In genomic region chr20:47276856-47277541, GRCh38 we compare ENCODE assay signal across 9 cellular contexts.
DNase-seq lines count a peak whose midpoint lies in the region; ATAC-seq, FAIRE-seq and TF ChIP-seq lines count a peak whose summit lies in the region.
"Had no signal": no experiment of that assay in that cellular context is flagged by ENCODE, and none has a peak within 500 bp of the region (broad histone marks: within the 10 kb centered on the region; RNA-seq: fewer than 3 reads in every experiment).

No MANE protein-coding gene starts in this region.

- no peaks in the 10 kb centered on the region for H3K9me3 Mint-ChIP-seq in activated T-helper 1 cell treated with anti-CD3 and anti-CD28 coated beads, Interleukin-12 subunit alpha, Interleukin-12 subunit beta, Interleukin-2, Interleukin-4 antibody, amounts not matched to agents 30 ng/mL and 10 ng/mL and 1 ng/mL, durations not matched to agents 14 hours and 24 hours and 36 hours
- peaks cover 6% of the 10 kb centered on the region for H3K9me3 Mint-ChIP-seq in glutamatergic neuron (ENCODE audit: unreplicated experiment)

- H3K4me1 Mint-ChIP-seq in activated T-helper 1 cell treated with anti-CD3 and anti-CD28 coated beads, Interleukin-12 subunit alpha, Interleukin-12 subunit beta, Interleukin-2, Interleukin-4 antibody, amounts not matched to agents 30 ng/mL and 10 ng/mL and 1 ng/mL, durations not matched to agents 14 hours and 24 hours and 36 hours (ENCODE audit: low read depth), result peaks cover 62% of the 10 kb centered on the region
- H3K4me1 Mint-ChIP-seq in glutamatergic neuron (ENCODE audit: low read depth, unreplicated experiment), result peaks cover 6% of the 10 kb centered on the region

- no peaks in the 10 kb centered on the region for H3K27me3 Mint-ChIP-seq in activated T-helper 1 cell treated with anti-CD3 and anti-CD28 coated beads, Interleukin-12 subunit alpha, Interleukin-12 subunit beta, Interleukin-2, Interleukin-4 antibody, amounts not matched to agents 30 ng/mL and 10 ng/mL and 1 ng/mL, durations not matched to agents 14 hours and 24 hours and 36 hours (ENCODE audit: insufficient read depth)
- H3K27me3 Mint-ChIP-seq in glutamatergic neuron (ENCODE audit: unreplicated experiment), result peaks cover 7% of the 10 kb centered on the region

- DNase-seq in EH (ENCODE audit: low read depth), result peak; percentile 84
- no peak for DNase-seq in activated T-helper 1 cell treated with anti-CD3 and anti-CD28 coated beads, Interleukin-12 subunit alpha, Interleukin-12 subunit beta, Interleukin-2, Interleukin-4 antibody, amounts not matched to agents 30 ng/mL and 10 ng/mL and 1 ng/mL, durations not matched to agents 14 hours and 24 hours and 36 hours (ENCODE audit: low spot score)
- no peak for DNase-seq in glutamatergic neuron
- DNase-seq in renal cortical epithelial cell (ENCODE audit: low read depth), result peak; percentile 95
- DNase-seq in frontal cortex (ENCODE audit: low spot score in 2 of 2), result no peak
- DNase-seq: activated T-cell treated with anti-CD3 and anti-CD28 coated beads, Interleukin-2, amount 50 U/mL, for 1 hour had no signal

- no peak overlapping the region for H3K4me3 Mint-ChIP-seq in activated T-helper 1 cell treated with anti-CD3 and anti-CD28 coated beads, Interleukin-12 subunit alpha, Interleukin-12 subunit beta, Interleukin-2, Interleukin-4 antibody, amounts not matched to agents 30 ng/mL and 10 ng/mL and 1 ng/mL, durations not matched to agents 14 hours and 24 hours and 36 hours
- H3K4me3 Mint-ChIP-seq in glutamatergic neuron (ENCODE audit: unreplicated experiment), result no peak overlapping the region

- peak overlapping the region; percentile 37 for H3K27ac Mint-ChIP-seq in activated T-helper 1 cell treated with anti-CD3 and anti-CD28 coated beads, Interleukin-12 subunit alpha, Interleukin-12 subunit beta, Interleukin-2, Interleukin-4 antibody, amounts not matched to agents 30 ng/mL and 10 ng/mL and 1 ng/mL, durations not matched to agents 14 hours and 24 hours and 36 hours
- peak overlapping the region; percentile 31 for H3K27ac Mint-ChIP-seq in glutamatergic neuron (ENCODE audit: unreplicated experiment)

- TF ChIP-seq CTCF in glutamatergic neuron (IDR thresholded peaks at IDR 0.05; ENCODE audit: partially characterized antibody, unreplicated experiment), result no peak

- no peak for FAIRE-seq in frontal cortex (lab: Jason Lieb, UNC)

- peaks cover 50% of the 10 kb centered on the region for H3K36me3 Mint-ChIP-seq in activated T-helper 1 cell treated with anti-CD3 and anti-CD28 coated beads, Interleukin-12 subunit alpha, Interleukin-12 subunit beta, Interleukin-2, Interleukin-4 antibody, amounts not matched to agents 30 ng/mL and 10 ng/mL and 1 ng/mL, durations not matched to agents 14 hours and 24 hours and 36 hours (ENCODE audit: low read depth)
- H3K36me3 Mint-ChIP-seq in glutamatergic neuron (ENCODE audit: unreplicated experiment), result no peaks in the 10 kb centered on the region

- ATAC-seq in GM21381 (IDR thresholded peaks at IDR 0.05; ENCODE audit: unreplicated experiment), result no peak
- ATAC-seq in HG02759 (IDR thresholded peaks at IDR 0.05; ENCODE audit: unreplicated experiment), result no peak
- no peak for ATAC-seq in GM18498 (IDR thresholded peaks at IDR 0.05; ENCODE audit: unreplicated experiment)

- intact Hi-C loops in activated T-helper 1 cell treated with anti-CD3 and anti-CD28 coated beads, Interleukin-12 subunit alpha, Interleukin-12 subunit beta, Interleukin-2, Interleukin-4 antibody, amounts not matched to agents 30 ng/mL and 10 ng/mL and 1 ng/mL, durations not matched to agents 14 hours and 24 hours and 36 hours (cut with micrococcal nuclease), result no loop called here

Comparison
In these comparisons a context has a peak if more than half of its experiments do, and no peak if none do; other contexts are left out.
1. DNase-seq: peak in EH (single experiment) and renal cortical epithelial cell (single experiment); none in activated T-helper 1 cell treated with anti-CD3 and anti-CD28 coated beads, Interleukin-12 subunit alpha, Interleukin-12 subunit beta, Interleukin-2, Interleukin-4 antibody, amounts not matched to agents 30 ng/mL and 10 ng/mL and 1 ng/mL, durations not matched to agents 14 hours and 24 hours and 36 hours (single experiment), glutamatergic neuron (single experiment) and frontal cortex (0 of 2).